ENCODE assay signal across 10 cellular contexts in the genomic region with DNA sequence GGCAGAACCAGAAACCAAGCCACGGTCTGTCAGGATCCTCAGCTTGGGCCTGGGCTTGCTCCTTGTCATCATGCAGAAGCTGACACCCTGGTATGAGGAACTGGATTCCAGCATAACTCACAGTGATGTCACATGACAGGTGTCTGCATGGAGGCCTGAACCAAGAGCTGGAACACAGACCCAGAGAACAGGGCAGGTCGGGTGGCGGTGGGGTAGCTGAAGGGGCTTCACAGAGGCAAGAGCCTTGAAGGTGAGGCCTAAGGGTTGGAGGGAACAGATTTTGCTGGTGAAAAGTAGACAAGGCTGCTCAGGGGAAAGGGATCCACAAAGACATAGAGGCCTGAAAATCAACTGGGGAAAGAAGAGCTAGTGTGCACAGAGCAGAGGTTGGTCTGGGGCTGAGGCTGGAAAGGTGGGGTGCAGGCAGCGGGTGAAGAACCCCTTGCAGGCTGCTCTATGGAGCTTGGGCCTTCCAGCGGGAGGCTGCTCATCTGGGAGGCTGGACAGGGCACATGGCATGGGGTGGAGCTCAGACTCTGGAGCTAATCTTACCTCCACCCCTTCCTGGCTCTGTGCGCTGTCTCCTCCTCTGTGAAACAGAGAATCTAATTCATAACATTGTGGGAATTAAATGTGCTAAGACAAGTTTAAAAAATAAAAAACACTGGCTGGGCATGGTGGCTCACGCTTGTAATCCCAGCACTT. TPM values are rescaled to one million over a fixed set of nuclear protein-coding genes. Genes with fewer than 3 reads are reported as not detected.
A peak's percentile ranks its signal among the peaks of the same experiment; 100 is the strongest.
DNase-seq lines count a peak whose midpoint lies in the region; ATAC-seq and TF ChIP-seq lines count a peak whose summit lies in the region.
"Had no signal": no experiment of that assay in that cellular context is flagged by ENCODE, and none has a peak within 500 bp of the region (broad histone marks: within the 10 kb centered on the region; RNA-seq: fewer than 3 reads in every experiment).

No MANE protein-coding gene starts in this region.

- H3K4me3 Mint-ChIP-seq in activated T-helper 17 cell treated with anti-CD3 and anti-CD28 coated beads, Interleukin-2, amount 50 U/mL, for 72 hours: no peak overlapping the region
- H3K4me3 Mint-ChIP-seq: IgD-negative memory B cell had no signal

- TF ChIP-seq CTCF in lower lobe of right lung (IDR thresholded peaks at IDR 0.05): no peak
- TF ChIP-seq CTCF in thyroid gland (IDR thresholded peaks at IDR 0.05): no peak

- peak overlapping the region; percentile 41 for H3K27ac ChIP-seq in lower lobe of right lung
- H3K27ac ChIP-seq in thyroid gland: no peak overlapping the region

- intact Hi-C loops in Right ventricle myocardium superior (cut with DNase I) (no loop called here), cardiac septum (cut with DNase I) (no loop called here), lower lobe of right lung (cut with DNase I) (loop anchor here (10.0 kb wide), 2 partner anchors 56 to 96 kb away; no protein-coding TSS in a partner anchor), thyroid gland (cut with DNase I) (loop anchor here (5.0 kb wide), 1 partner anchor 54 kb away; no protein-coding TSS in a partner anchor)

- H3K9me3 ChIP-seq in lower lobe of right lung: no peaks in the 10 kb centered on the region
- no peaks in the 10 kb centered on the region for H3K9me3 ChIP-seq in thyroid gland
- H3K9me3 ChIP-seq: BE2C had no signal

- H3K27me3 Mint-ChIP-seq in activated T-helper 17 cell treated with anti-CD3 and anti-CD28 coated beads, Interleukin-2, amount 50 U/mL, for 72 hours: no peaks in the 10 kb centered on the region

- no peaks in the 10 kb centered on the region for H3K27me3 ChIP-seq in lower lobe of right lung (ENCODE audit: low read depth)
- no peaks in the 10 kb centered on the region for H3K27me3 ChIP-seq in thyroid gland
- H3K27me3 ChIP-seq: BE2C had no signal

- H3K4me1 ChIP-seq in lower lobe of right lung (peaks cover 45% of the 10 kb centered on the region), thyroid gland (no peaks in the 10 kb centered on the region)

- TF ChIP-seq POLR2A in thyroid gland (IDR thresholded peaks at IDR 0.05): no peak

- peak overlapping the region; percentile 27 for H3K27ac Mint-ChIP-seq in activated T-helper 17 cell treated with anti-CD3 and anti-CD28 coated beads, Interleukin-2, amount 50 U/mL, for 72 hours
- H3K27ac Mint-ChIP-seq: IgD-negative memory B cell had no signal

- ATAC-seq in Right ventricle myocardium superior (ENCODE audit: poor library complexity) (peak; percentile 73), lower lobe of right lung (peak; percentile 62 to 77), GM19455 (IDR thresholded peaks at IDR 0.05; ENCODE audit: unreplicated experiment) (no peak)
- no peak for ATAC-seq in activated T-helper 17 cell treated with anti-CD3 and anti-CD28 coated beads, Interleukin-2, amount 50 U/mL, for 72 hours (replicated peaks)

- H3K4me3 ChIP-seq in lower lobe of right lung (no peak overlapping the region), thyroid gland (replicated peaks in 1 of 3) (no peak overlapping the region)

- no peak for DNase-seq in Right ventricle myocardium superior
- DNase-seq in cardiac septum (ENCODE audit: low spot score): no peak
- DNase-seq in lower lobe of right lung: peak; percentile 56
- peak; percentile 54 for DNase-seq in ureter (ENCODE audit: low spot score)
- DNase-seq in activated CD4-positive, alpha-beta T cell treated with anti-CD3 and anti-CD28 coated beads, Interleukin-2, amount 50 U/mL, for 1 hour: no peak
- no peak for DNase-seq in thyroid gland
- DNase-seq: BE2C had no signal

- H3K4me1 Mint-ChIP-seq in activated T-helper 17 cell treated with anti-CD3 and anti-CD28 coated beads, Interleukin-2, amount 50 U/mL, for 72 hours: peaks cover 9% of the 10 kb centered on the region

- H3K9me3 Mint-ChIP-seq in activated T-helper 17 cell treated with anti-CD3 and anti-CD28 coated beads, Interleukin-2, amount 50 U/mL, for 72 hours: no peaks in the 10 kb centered on the region
- H3K9me3 Mint-ChIP-seq: IgD-negative memory B cell had no signal

- H3K36me3 Mint-ChIP-seq in activated T-helper 17 cell treated with anti-CD3 and anti-CD28 coated beads, Interleukin-2, amount 50 U/mL, for 72 hours (ENCODE audit: low read depth): no peaks in the 10 kb centered on the region
- H3K36me3 Mint-ChIP-seq: IgD-negative memory B cell had no signal

- 85 to 90% methylated on average over 7 of the region's 7 CpGs for WGBS in thyroid gland, 2 donors

- H3K36me3 ChIP-seq in lower lobe of right lung (no peaks in the 10 kb centered on the region), thyroid gland (no peaks in the 10 kb centered on the region)
- H3K36me3 ChIP-seq: BE2C had no signal

RNA-seq across cellular contexts. Expression of a gene that starts 18.4 kb away (rescaled TPM):
- total RNA-seq in Right ventricle myocardium superior (827 TPM), cardiac septum (717 TPM), lower lobe of right lung (1,761 TPM), ureter (3,031 TPM), thyroid gland (1,000 to 10,000 TPM; 1,039 to 1,811 (median 1,104) TPM)
- total RNA-seq in activated T-helper 17 cell treated with anti-CD3 and anti-CD28 coated beads, Interleukin-2, amount 50 U/mL, for 72 hours: 1,000 to 10,000 TPM; 4,623 to 5,372 TPM

RNA-seq across cellular contexts. Expression of a gene that starts 29.4 kb away (rescaled TPM):
- total RNA-seq in Right ventricle myocardium superior: 24.6 TPM
- total RNA-seq in cardiac septum: 21.4 TPM
- total RNA-seq in activated T-helper 17 cell treated with anti-CD3 and anti-CD28 coated beads, Interleukin-2, amount 50 U/mL, for 72 hours: 10 to 100 TPM; 10.7 to 14.7 TPM
- 187 TPM for total RNA-seq in lower lobe of right lung
- 53.4 TPM for total RNA-seq in ureter
- total RNA-seq in thyroid gland: 10 to 100 TPM; 15.7 to 44.7 (median 27.7) TPM

RNA-seq across cellular contexts. Expression of a gene that starts 52.1 kb away (rescaled TPM):
- total RNA-seq in Right ventricle myocardium superior (0.48 TPM), cardiac septum (0.75 TPM), lower lobe of right lung (2.6 TPM), ureter (1.5 TPM), thyroid gland (1 to 10 TPM; 1.1 to 3.6 (median 1.9) TPM)
- total RNA-seq in activated T-helper 17 cell treated with anti-CD3 and anti-CD28 coated beads, Interleukin-2, amount 50 U/mL, for 72 hours: 1 to 10 TPM in 1 of 2 donors, under 1 TPM in 1; 0.50 to 1.2 TPM

Comparison
In these comparisons a context has a peak if more than half of its experiments do, and no peak if none do; other contexts are left out.
1. ATAC-seq: peak in Right ventricle myocardium superior (single experiment) and lower lobe of right lung (2 of 2); none in activated T-helper 17 cell treated with anti-CD3 and anti-CD28 coated beads, Interleukin-2, amount 50 U/mL, for 72 hours (single experiment) and GM19455 (single experiment).
2. DNase-seq: peak in lower lobe of right lung (single experiment) and ureter (single experiment); none in Right ventricle myocardium superior (single experiment), cardiac septum (single experiment), activated CD4-positive, alpha-beta T cell treated with anti-CD3 and anti-CD28 coated beads, Interleukin-2, amount 50 U/mL, for 1 hour (single experiment) and thyroid gland (0 of 2).
3. intact Hi-C loops: an anchor here in lower lobe of right lung (10.0 kb wide) and thyroid gland (5.0 kb wide); none called in Right ventricle myocardium superior and cardiac septum.